8 cellular contexts compared by ENCODE assay signal in the genomic region with DNA sequence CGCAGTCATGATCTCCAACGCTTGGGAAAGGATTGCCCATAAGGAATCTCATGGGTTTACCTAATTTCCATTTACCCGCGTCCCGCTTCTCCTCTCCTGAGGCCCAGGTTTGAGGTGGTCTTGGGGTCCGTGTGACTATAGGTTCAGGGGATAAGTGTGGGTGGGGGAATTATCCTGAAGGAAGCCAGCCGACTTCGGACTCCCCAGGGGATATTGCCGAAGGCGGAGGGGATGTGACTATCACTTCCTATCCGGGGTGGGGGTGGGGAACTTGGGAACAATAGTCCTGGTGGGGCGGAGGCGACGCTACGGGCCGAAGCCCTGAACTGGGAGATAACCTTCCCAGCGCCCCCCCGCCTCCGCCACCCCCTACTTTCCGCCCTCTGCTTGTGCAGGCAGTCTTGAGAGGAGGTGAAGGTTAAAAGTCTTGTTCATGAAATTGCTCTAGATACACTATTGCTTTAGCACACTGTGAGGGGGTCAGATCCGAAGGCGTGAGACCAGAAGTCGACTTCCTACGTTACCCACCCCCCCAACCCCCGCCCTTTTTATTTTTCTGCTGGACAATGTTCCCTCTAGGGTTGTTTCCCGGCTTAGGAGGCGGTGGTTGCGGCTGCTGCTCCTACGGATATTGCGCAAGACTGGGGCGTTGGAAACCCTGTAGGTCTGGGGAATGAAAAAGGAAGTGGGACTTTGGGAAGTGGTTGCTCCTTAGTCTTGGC. TPM values are rescaled to one million over a fixed set of nuclear protein-coding genes. Genes with fewer than 3 reads are reported as not detected.
DNase-seq lines count a peak whose midpoint lies in the region; ATAC-seq and TF ChIP-seq lines count a peak whose summit lies in the region.

No MANE protein-coding gene starts in this region.

- H2AFZ ChIP-seq in trophoblast cell (ENCODE audit: insufficient read depth, low read length, poor library complexity): peak overlapping the region; percentile 67

- peak overlapping the region; percentile 98 for H3K18ac ChIP-seq in trophoblast cell (ENCODE audit: low read length)

- POLR2A ChIA-PET in Caco-2 (lab: Charles Lee): interaction anchor here (0.9 kb wide), 1 partner anchor 10 kb away, joined by 3 read pairs; no protein-coding TSS in a partner anchor

- H3K36me3 ChIP-seq in Caco-2 (ENCODE audit: control insufficient read depth, insufficient read depth, low read length) (no peaks in the 10 kb centered on the region), right atrium auricular region (no peaks in the 10 kb centered on the region), trophoblast cell (ENCODE audit: control insufficient read depth in 1 of 2, insufficient read depth in 2 of 2, low read length in 2 of 2) (peaks cover 3% of the 10 kb centered on the region in 2 experiments)

- H2BK5ac ChIP-seq in trophoblast cell (ENCODE audit: low read depth, low read length, poor library complexity): peak overlapping the region; percentile 97

- H3K36me3 Mint-ChIP-seq in Caco-2 (ENCODE audit: insufficient read depth, unreplicated experiment): peaks cover 13% of the 10 kb centered on the region

- ATAC-seq in GM21723 (IDR thresholded peaks at IDR 0.05; ENCODE audit: unreplicated experiment): no peak

- H3K4me3 Mint-ChIP-seq in Caco-2 (ENCODE audit: unreplicated experiment): peak overlapping the region; percentile 88

- H3K4me3 ChIP-seq in Caco-2 (ENCODE audit: low read depth, low read length) (peak overlapping the region; percentile 56), right atrium auricular region (peak overlapping the region; percentile 76 to 84), trophoblast cell (ENCODE audit: low read depth, low read length) (peak overlapping the region; percentile 85)

- DNase-seq in Caco-2: peak; percentile 82 to 91
- DNase-seq in HK-2 (ENCODE audit: unreplicated experiment): peak; percentile 85
- peak; percentile 63 to 78 for DNase-seq in NOMO-1 (lab: John Stamatoyannopoulos, UW; ENCODE audit: unreplicated experiment in 2 of 2)
- DNase-seq in astrocyte of the hippocampus (ENCODE audit: low read depth, low spot score): peak; percentile 92
- peak; percentile 95 for DNase-seq in right atrium auricular region (ENCODE audit: low spot score)
- DNase-seq in trophoblast cell: peak; percentile 86 to 96
- DNase-seq in RPMI8226: no peak

- H4K8ac ChIP-seq in trophoblast cell (ENCODE audit: low read depth, low read length): peak overlapping the region; percentile 96

- intact Hi-C loops in Caco-2 (cut with micrococcal nuclease; ENCODE audit: unreplicated experiment): loop anchor here (1.0 to 2.0 kb wide), 3 partner anchors 59 to 100 kb away; no protein-coding TSS in a partner anchor

- peak overlapping the region; percentile 90 for H4K91ac ChIP-seq in trophoblast cell (ENCODE audit: low read depth, low read length)

- H3K4me1 ChIP-seq in Caco-2 (peaks cover 12% of the 10 kb centered on the region; the same call in 1 of the 2 replicates), right atrium auricular region (peaks cover 0 to 30% of the 10 kb centered on the region in 2 donors), trophoblast cell (ENCODE audit: control insufficient read depth in 1 of 2, insufficient read depth in 2 of 2, low read length in 2 of 2) (peaks cover 8 to 14% of the 10 kb centered on the region in 2 experiments)

- H2AK5ac ChIP-seq in trophoblast cell (ENCODE audit: low read length): peak overlapping the region; percentile 89

- peak overlapping the region; percentile 87 for H3K9ac ChIP-seq in trophoblast cell (ENCODE audit: low read length)

- H2BK12ac ChIP-seq in trophoblast cell (ENCODE audit: low read length): no peak overlapping the region

- H3K27ac Mint-ChIP-seq in Caco-2 (ENCODE audit: unreplicated experiment): peak overlapping the region; percentile 60

- H3K9me3 Mint-ChIP-seq in Caco-2 (ENCODE audit: unreplicated experiment): no peaks in the 10 kb centered on the region

- TF ChIP-seq CTCF in Caco-2 (IDR thresholded peaks at IDR 0.05; ENCODE audit: insufficient read depth in 1 of 2, low read depth in 1 of 2, low read length in 1 of 2, severe bottlenecking in 1 of 2, unreplicated experiment in 1 of 2) (no peak), right atrium auricular region (IDR thresholded peaks at IDR 0.05) (peak in 1 of 2 donors; percentile 15)

- no CpG with 5 or more reads among the region's 31 CpGs for WGBS in trophoblast cell (ENCODE audit: extremely low coverage, insufficient coverage, insufficient read length)

- peak overlapping the region; percentile 90 for H3K14ac ChIP-seq in trophoblast cell (ENCODE audit: low read length)

- peak overlapping the region; percentile 60 for H2BK120ac ChIP-seq in trophoblast cell (ENCODE audit: insufficient read depth, low read length, poor library complexity)

- H3K23ac ChIP-seq in trophoblast cell (ENCODE audit: low read length): peak overlapping the region; percentile 1

- H3K27ac ChIP-seq in right atrium auricular region: peak overlapping the region; percentile 95 to 98
- H3K27ac ChIP-seq in trophoblast cell (ENCODE audit: low read depth, low read length): peak overlapping the region; percentile 87

- H3K9me3 ChIP-seq in Caco-2: no peaks in the 10 kb centered on the region
- H3K9me3 ChIP-seq in right atrium auricular region: no peaks in the 10 kb centered on the region
- no peaks in the 10 kb centered on the region for H3K9me3 ChIP-seq in trophoblast cell (ENCODE audit: insufficient read depth, low read depth, low read length)

- no peaks in the 10 kb centered on the region for H3K27me3 ChIP-seq in Caco-2 (replicated peaks; ENCODE audit: control insufficient read depth, insufficient read depth, low read length)
- no peaks in the 10 kb centered on the region for H3K27me3 ChIP-seq in right atrium auricular region
- H3K27me3 ChIP-seq in trophoblast cell (ENCODE audit: insufficient read depth, low read length): no peaks in the 10 kb centered on the region

- CTCF ChIA-PET in Caco-2 (lab: Charles Lee): interaction anchor here (0.7 to 0.8 kb wide), 2 partner anchors 51 to 77 kb away, joined by 3 to 4 read pairs; no protein-coding TSS in a partner anchor

- no TSS peak for BruUV-seq in Caco-2 (replicated peaks; lab: Mats Ljungman, UMichigan)

- H3K4me2 ChIP-seq in trophoblast cell (ENCODE audit: low read length): peak overlapping the region; percentile 80

- H4K12ac ChIP-seq in trophoblast cell (ENCODE audit: low read depth, low read length): peak overlapping the region; percentile 83

- peaks cover 25% of the 10 kb centered on the region for H3K79me2 ChIP-seq in trophoblast cell (ENCODE audit: control insufficient read depth, insufficient read depth, low read length, poor library complexity)

- H3K79me1 ChIP-seq in trophoblast cell (ENCODE audit: low read length): peaks cover 25% of the 10 kb centered on the region

- peaks cover 24% of the 10 kb centered on the region for H3K4me1 Mint-ChIP-seq in Caco-2 (ENCODE audit: low read depth, unreplicated experiment)

- H3K27me3 Mint-ChIP-seq in Caco-2 (ENCODE audit: insufficient read depth, unreplicated experiment): no peaks in the 10 kb centered on the region

- H3K4ac ChIP-seq in trophoblast cell (ENCODE audit: low read depth, low read length): peak overlapping the region; percentile 94

RNA-seq across cellular contexts. Expression of a gene that starts 1.3 kb away (rescaled TPM):
- total RNA-seq in Caco-2 (2022) (67.1 and 74.8 TPM in 2 replicates), right atrium auricular region (10 to 100 TPM; 38.8 to 54.2 TPM)
- polyA plus RNA-seq in trophoblast cell (2013): 105 and 109 TPM in 2 replicates
